In the genomic region with DNA sequence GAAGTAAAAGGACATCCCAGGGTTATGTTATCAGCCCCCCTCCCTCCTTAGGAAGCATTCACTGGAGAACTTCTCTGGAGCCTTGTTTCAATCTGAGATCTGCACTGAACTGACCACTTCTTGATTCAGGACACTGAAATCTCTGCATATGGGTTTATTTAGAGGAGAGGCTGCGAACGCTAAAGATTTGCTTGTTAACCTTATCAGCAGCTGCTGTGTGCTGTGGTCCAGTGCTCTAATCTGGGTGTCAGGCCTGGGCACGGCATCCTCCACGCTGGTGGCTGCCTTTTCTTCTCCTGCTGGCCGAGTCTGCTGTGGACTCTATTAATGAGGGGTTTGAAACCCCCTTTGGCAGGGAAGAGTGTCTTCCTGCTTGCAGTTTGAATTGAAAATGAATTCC, we compare ENCODE assay signal across 30 cellular contexts.
"Had no signal": no experiment of that assay in that cellular context is flagged by ENCODE, and none has a peak within 500 bp of the region (broad histone marks: within the 10 kb centered on the region; RNA-seq: fewer than 3 reads in every experiment).

No MANE protein-coding gene starts in this region.

- ATAC-seq: activated naive CD8-positive, alpha-beta T cell treated with anti-CD3 and anti-CD28 coated beads, Interleukin-2, amount 50 U/mL, for 24 hours; activated T-cell treated with anti-CD3 and anti-CD28 coated beads, Interleukin-2, amount 50 U/mL, for 4 hours; K562; Right ventricle myocardium inferior; WTC11 had no signal

- H3K4me3 ChIP-seq: K562, PC-9 had no signal

- H3K27me3 ChIP-seq: brain microvascular endothelial cell had no signal

- H3K36me3 ChIP-seq: brain microvascular endothelial cell had no signal

- H3K4me2 ChIP-seq: PC-9 had no signal

- H2AFZ ChIP-seq: PC-9 had no signal

- FAIRE-seq: K562, RCC 7860, TTC549 had no signal

- H3K27ac ChIP-seq: brain microvascular endothelial cell, PC-9, RWPE1 had no signal

- DNase-seq: activated CD4-positive, alpha-beta memory T cell treated with anti-CD3 and anti-CD28 coated beads for 36 hours; activated CD4-positive, alpha-beta T cell treated with anti-CD3 and anti-CD28 coated beads for 4 hours; activated CD4-positive, alpha-beta T cell treated with anti-CD3 and anti-CD28 coated beads, Interleukin-2, amount 50 U/mL, for 1 hour; activated CD4-positive, CD25-positive, alpha-beta regulatory T cell treated with anti-CD3 and anti-CD28 coated beads, Interleukin-2, amount 50 U/mL, for 72 hours; activated CD8-positive, alpha-beta memory T cell treated with anti-CD3 and anti-CD28 coated beads, Interleukin-2, amount 50 U/mL, for 4 hours; activated effector memory CD4-positive, alpha-beta T cell treated with Interleukin-2 at 50 U/mL for 16 hours; activated naive CD4-positive, alpha-beta T cell treated with anti-CD3 and anti-CD28 coated beads, Interleukin-2, amount 10 ng/mL, durations not matched to agents 7 days and 5 days; activated naive CD8-positive, alpha-beta T cell treated with anti-CD3 and anti-CD28 coated beads, Interleukin-2, amount 50 U/mL, for 24 hours; activated T-cell treated with anti-CD3 and anti-CD28 coated beads for 4 hours; activated T-cell treated with anti-CD3 and anti-CD28 coated beads, Interleukin-2, amount 50 U/mL, for 4 hours; anterior cingulate cortex; brain microvascular endothelial cell; IMR-90; NCI-H1105; NCI-H1417 treated with DMSO at 0.1 percent for 48 hours; NCI-H187 treated with DMSO at 0.1 percent for 48 hours; NCI-H2081; NCI-H2171 treated with DMSO at 0.1 percent for 48 hours; NCI-H2227 treated with DMSO at 0.1 percent for 48 hours; NCI-H446 treated with DMSO at 0.1 percent for 48 hours; NCI-H524; NK-92 treated with Interleukin-12 subunit alpha and Interleukin-12 subunit beta, amount 100 ng/mL, for 24 hours; PC-9; SIG-M5 had no signal
